Comparison of ENCODE assay signal across 9 cellular contexts in the genomic region with DNA sequence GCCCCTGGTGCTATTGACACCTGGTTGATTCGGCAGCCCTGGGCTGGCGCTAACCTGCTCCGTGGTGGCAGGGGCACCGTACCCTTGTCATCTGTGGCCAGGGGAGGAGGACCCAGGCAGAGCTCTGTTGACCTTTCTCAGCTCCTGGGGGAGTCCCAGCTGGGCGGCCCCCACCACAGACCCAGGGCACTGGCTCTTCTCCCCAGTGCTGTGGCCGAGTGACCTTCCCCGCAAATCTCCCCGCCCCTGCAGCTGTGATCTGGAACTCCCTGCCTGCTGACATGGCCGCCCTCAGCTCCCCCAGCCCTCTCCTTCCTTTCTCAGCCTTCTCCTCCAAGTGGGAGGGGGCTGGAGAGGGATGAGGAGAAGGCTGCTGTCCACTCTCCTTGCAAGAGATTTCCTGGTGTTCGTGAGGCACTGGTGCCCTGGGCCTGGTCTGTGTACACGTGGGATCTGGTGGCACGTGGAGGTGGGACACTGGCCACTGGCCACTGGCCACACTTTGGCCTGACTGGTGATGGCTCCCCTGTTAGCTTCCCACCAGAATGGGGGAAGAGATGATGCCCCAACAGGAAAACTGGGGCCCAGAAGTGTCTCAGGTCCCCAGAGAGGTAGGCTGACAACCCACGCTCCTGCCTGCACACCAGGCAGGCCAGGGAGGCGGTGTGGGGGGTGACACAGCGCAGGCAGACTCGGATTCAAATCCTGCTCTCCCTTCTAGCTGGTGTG. TPM values are rescaled to one million over a fixed set of nuclear protein-coding genes. Genes with fewer than 3 reads are reported as not detected.
DNase-seq lines count a peak whose midpoint lies in the region; ATAC-seq and TF ChIP-seq lines count a peak whose summit lies in the region.
"Had no signal": no experiment of that assay in that cellular context is flagged by ENCODE, and none has a peak within 500 bp of the region (broad histone marks: within the 10 kb centered on the region; RNA-seq: fewer than 3 reads in every experiment).

No MANE protein-coding gene starts in this region.

- H3K4me3 ChIP-seq in stomach, result no peak overlapping the region

- H3K27ac Mint-ChIP-seq in activated T-cell treated with anti-CD3 and anti-CD28 coated beads, Interleukin-2, amount 50 U/mL, for 72 hours, result peak overlapping the region; percentile 90
- H3K27ac Mint-ChIP-seq in immature natural killer cell (peak overlapping the region; percentile 98 to 100 (median 99)), WTC11 (no peak overlapping the region)

- H3K36me3 ChIP-seq in stomach, result peaks cover 0 to 12% (median 3%) of the 10 kb centered on the region in 4 donors

- no peaks in the 10 kb centered on the region for H3K9me3 ChIP-seq in stomach

- CTCF ChIA-PET in WTC11 (lab: Charles Lee), result interaction anchor here (0.6 to 9.8 kb wide), 15 partner anchors 8 to 196 kb away, joined by 3 to 179 read pairs (median 11); partner anchors contain the start of genes ACBD4, FMNL1 and MAP3K14

- H3K4me1 ChIP-seq in stomach, result peaks cover 24 to 69% (median 49%) of the 10 kb centered on the region in 4 donors

- H3K4me1 Mint-ChIP-seq in activated T-cell treated with anti-CD3 and anti-CD28 coated beads, Interleukin-2, amount 50 U/mL, for 72 hours (ENCODE audit: low read depth), result peaks cover 99% of the 10 kb centered on the region
- H3K4me1 Mint-ChIP-seq in immature natural killer cell (peaks cover 87 to 90% of the 10 kb centered on the region in 2 donors), WTC11 (peaks cover 20% of the 10 kb centered on the region)

- TF ChIP-seq EP300 in stomach (IDR thresholded peaks at IDR 0.05), result no peak

- TF ChIP-seq CTCF in stomach (IDR thresholded peaks at IDR 0.05), result no peak
- no peak for TF ChIP-seq CTCF in WTC11 (IDR thresholded peaks at IDR 0.05)

- peak overlapping the region in 4 of 5 donors; percentile 74 to 93 (median 88) for H3K27ac ChIP-seq in stomach

- H3K36me3 Mint-ChIP-seq in activated T-cell treated with anti-CD3 and anti-CD28 coated beads, Interleukin-2, amount 50 U/mL, for 72 hours (ENCODE audit: insufficient read depth in 2 of 2), result peaks cover 9 to 19% of the 10 kb centered on the region in 2 donors
- peaks cover 0 to 12% (median 4%) of the 10 kb centered on the region in 3 donors for H3K36me3 Mint-ChIP-seq in immature natural killer cell
- no peaks in the 10 kb centered on the region for H3K36me3 Mint-ChIP-seq in WTC11

- no peaks in the 10 kb centered on the region for H3K9me3 Mint-ChIP-seq in activated T-cell treated with anti-CD3 and anti-CD28 coated beads, Interleukin-2, amount 50 U/mL, for 72 hours
- no peaks in the 10 kb centered on the region for H3K9me3 Mint-ChIP-seq in immature natural killer cell
- H3K9me3 Mint-ChIP-seq in WTC11, result no peaks in the 10 kb centered on the region

- peak; percentile 81 for DNase-seq in activated CD4-positive, CD25-positive, alpha-beta regulatory T cell treated with anti-CD3 and anti-CD28 coated beads, Interleukin-2, amount 50 U/mL, for 72 hours
- peak; percentile 67 to 77 for DNase-seq in activated T-cell treated with anti-CD3 and anti-CD28 coated beads, Interleukin-2, amount 50 U/mL, for 72 hours
- DNase-seq in immature natural killer cell (peak; percentile 47 to 68 (median 57)), stomach (no peak), WTC11 (ENCODE audit: low spot score) (no peak)

- peak overlapping the region; percentile 84 to 87 for H3K4me3 Mint-ChIP-seq in activated T-cell treated with anti-CD3 and anti-CD28 coated beads, Interleukin-2, amount 50 U/mL, for 72 hours
- H3K4me3 Mint-ChIP-seq in immature natural killer cell, result peak overlapping the region; percentile 82 to 100 (median 88)
- H3K4me3 Mint-ChIP-seq in WTC11, result no peak overlapping the region

- POLR2A ChIA-PET in WTC11 (lab: Charles Lee), result interaction anchor here (1.2 kb wide), 1 partner anchor 18 kb away, joined by 4 read pairs; no protein-coding TSS in a partner anchor

- H3K27me3 Mint-ChIP-seq in activated T-cell treated with anti-CD3 and anti-CD28 coated beads, Interleukin-2, amount 50 U/mL, for 72 hours (ENCODE audit: low read depth), result no peaks in the 10 kb centered on the region
- H3K27me3 Mint-ChIP-seq in immature natural killer cell (ENCODE audit: low read depth in 3 of 3) (peaks cover 16 to 49% (median 27%) of the 10 kb centered on the region in 3 donors), WTC11 (ENCODE audit: low read depth) (peaks cover 22% of the 10 kb centered on the region)

- intact Hi-C loops in stomach (cut with DNase I; ENCODE audit: low total_unique reads), result no loop called here

- no peak for ATAC-seq in activated CD4-positive, CD25-positive, alpha-beta regulatory T cell treated with anti-CD3 and anti-CD28 coated beads, Interleukin-2, amount 50 U/mL, for 24 hours
- ATAC-seq in activated T-cell treated with anti-CD3 and anti-CD28 coated beads, Interleukin-2, amount 50 U/mL, for 72 hours (replicated peaks in 1 of 2), result peak; percentile 6 to 16
- no peak for ATAC-seq in WTC11
- no peak for ATAC-seq in GM18498 (IDR thresholded peaks at IDR 0.05; ENCODE audit: unreplicated experiment)
- no peak for ATAC-seq in GM19324 (IDR thresholded peaks at IDR 0.05; ENCODE audit: low FRiP score, unreplicated experiment)

- no peak for TF ChIP-seq POLR2A in stomach (IDR thresholded peaks at IDR 0.05)

- no peaks in the 10 kb centered on the region for H3K27me3 ChIP-seq in stomach

- 72 to 85% (median 76%) methylated on average over 14 to 16 of the region's 16 CpGs for WGBS in stomach, 5 donors

TF ChIP-seq in WTC11, 78 proteins besides CTCF, POLR2A, EP300 and RAD21:
- TF ChIP-seq ZNF423 (CRISPR knock-in tag; IDR thresholded peaks at IDR 0.05), result no peak
- TF ChIP-seq, protein P1, sequence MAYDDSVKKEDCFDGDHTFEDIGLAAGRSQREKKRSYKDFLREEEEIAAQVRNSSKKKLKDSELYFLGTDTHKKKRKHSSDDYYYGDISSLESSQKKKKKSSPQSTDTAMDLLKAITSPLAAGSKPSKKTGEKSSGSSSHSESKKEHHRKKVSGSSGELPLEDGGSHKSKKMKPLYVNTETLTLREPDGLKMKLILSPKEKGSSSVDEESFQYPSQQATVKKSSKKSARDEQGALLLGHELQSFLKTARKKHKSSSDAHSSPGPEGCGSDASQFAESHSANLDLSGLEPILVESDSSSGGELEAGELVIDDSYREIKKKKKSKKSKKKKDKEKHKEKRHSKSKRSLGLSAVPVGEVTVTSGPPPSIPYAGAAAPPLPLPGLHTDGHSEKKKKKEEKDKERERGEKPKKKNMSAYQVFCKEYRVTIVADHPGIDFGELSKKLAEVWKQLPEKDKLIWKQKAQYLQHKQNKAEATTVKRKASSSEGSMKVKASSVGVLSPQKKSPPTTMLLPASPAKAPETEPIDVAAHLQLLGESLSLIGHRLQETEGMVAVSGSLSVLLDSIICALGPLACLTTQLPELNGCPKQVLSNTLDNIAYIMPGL (CRISPR knock-in tag; IDR thresholded peaks at IDR 0.05), result no peak
- TF ChIP-seq ZNF512 (CRISPR knock-in tag; IDR thresholded peaks at IDR 0.05; ENCODE audit: borderline replicate concordance), result no peak

RNA-seq across cellular contexts. Expression of gene FMNL1, which starts 8.2 kb away (rescaled TPM):
- total RNA-seq in activated T-cell treated with anti-CD3 and anti-CD28 coated beads, Interleukin-2, amount 50 U/mL, for 72 hours, result 100 to 1,000 TPM; 559 to 689 TPM
- polyA plus RNA-seq in immature natural killer cell, result 10 to 100 TPM; 17.6 to 66.7 (median 25.3) TPM
- total RNA-seq in stomach, result 10 to 100 TPM in 3 of 5 donors, 1 to 10 TPM in 2; 8.1 to 34.5 (median 16.5) TPM
- 10 to 100 TPM in 1 of 3 donors, 1 to 10 TPM in 2; 4.5 to 10.1 (median 8.2) TPM for polyA plus RNA-seq in stomach
- total RNA-seq in WTC11 (2021), result 5.3 to 7.9 TPM (median 7.3 TPM) in 3 replicates

RNA-seq across cellular contexts. Expression of gene SPATA32, which starts 32.0 kb away (rescaled TPM):
- total RNA-seq in activated T-cell treated with anti-CD3 and anti-CD28 coated beads, Interleukin-2, amount 50 U/mL, for 72 hours, result 1 to 10 TPM; 1.4 to 1.7 TPM
- polyA plus RNA-seq in immature natural killer cell (under 1 TPM in 1 of 3 donors, not detected in 2; 0.16 TPM), stomach (not detected)
- total RNA-seq in stomach (not detected), WTC11 (2021) (0.14 to 0.15 TPM in 2 of 3 replicates, not detected in the other)
- total RNA-seq: pulmonary artery endothelial cell had no signal

Comparison
In these comparisons a context has a peak if more than half of its experiments do, and no peak if none do; other contexts are left out.
1. DNase-seq: peak in activated CD4-positive, CD25-positive, alpha-beta regulatory T cell treated with anti-CD3 and anti-CD28 coated beads, Interleukin-2, amount 50 U/mL, for 72 hours (single experiment), activated T-cell treated with anti-CD3 and anti-CD28 coated beads, Interleukin-2, amount 50 U/mL, for 72 hours (2 of 2) and immature natural killer cell (3 of 3); none in stomach (single experiment) and WTC11 (single experiment).
2. ATAC-seq: peak in activated T-cell treated with anti-CD3 and anti-CD28 coated beads, Interleukin-2, amount 50 U/mL, for 72 hours (2 of 2); none in activated CD4-positive, CD25-positive, alpha-beta regulatory T cell treated with anti-CD3 and anti-CD28 coated beads, Interleukin-2, amount 50 U/mL, for 24 hours (0 of 2), WTC11 (single experiment), GM18498 (single experiment) and GM19324 (single experiment).
3. RNA of gene FMNL1, which starts 8.2 kb away (total RNA-seq): 559 to 689 TPM in activated T-cell treated with anti-CD3 and anti-CD28 coated beads, Interleukin-2, amount 50 U/mL, for 72 hours; 8.1 to 34.5 TPM in stomach and 5.3 to 7.9 TPM in WTC11; every median in the first group is over 10 times any median in the second.